Comparison of ENCODE assay signal across 14 cellular contexts in genomic region chr20:37298190-37298939, GRCh38. TPM values are rescaled to one million over a fixed set of nuclear protein-coding genes. Genes with fewer than 3 reads are reported as not detected.
DNase-seq lines count a peak whose midpoint lies in the region; ATAC-seq, FAIRE-seq and TF ChIP-seq lines count a peak whose summit lies in the region.
"Had no signal": no experiment of that assay in that cellular context is flagged by ENCODE, and none has a peak within 500 bp of the region (broad histone marks: within the 10 kb centered on the region; RNA-seq: fewer than 3 reads in every experiment).

No MANE protein-coding gene starts in this region.

- H3K27ac ChIP-seq in GM12878 (ENCODE audit: control insufficient read depth, insufficient read depth), result peak overlapping the region; percentile 69
- no peak overlapping the region for H3K27ac ChIP-seq in trophoblast cell (ENCODE audit: low read depth, low read length)

- H3K4me2 ChIP-seq in GM12878 (ENCODE audit: control insufficient read depth, insufficient read depth) (peak overlapping the region; percentile 41), trophoblast cell (ENCODE audit: low read length) (no peak overlapping the region)

- H2BK12ac ChIP-seq in trophoblast cell (ENCODE audit: low read length), result no peak overlapping the region

- no peak for TF ChIP-seq RAD21 in GM12878 (IDR thresholded peaks at IDR 0.05; ENCODE audit: insufficient read depth, low read depth, low read length)

- RAD21 ChIA-PET in GM12878 (lab: Charles Lee; ENCODE audit: unreplicated experiment), result no interaction called here

- no peak overlapping the region for H4K8ac ChIP-seq in trophoblast cell (ENCODE audit: low read depth, low read length)

- H3K36me3 ChIP-seq in GM12878 (ENCODE audit: control insufficient read depth in 2 of 2, insufficient read depth in 2 of 2, low read length in 1 of 2), result peaks cover 13 to 27% of the 10 kb centered on the region in 2 experiments
- H3K36me3 ChIP-seq in trophoblast cell (ENCODE audit: control insufficient read depth in 1 of 2, insufficient read depth in 2 of 2, low read length in 2 of 2), result peaks cover 12 to 21% of the 10 kb centered on the region in 2 experiments

- no TSS peak for BruUV-seq in GM12878 (replicated peaks; lab: Mats Ljungman, UMichigan)

- H3K4me3 ChIP-seq in GM12878 (no peak overlapping the region), trophoblast cell (ENCODE audit: low read depth, low read length) (no peak overlapping the region)

- CTCF ChIA-PET in GM12878 (lab: Yijun Ruan, JAX), result interaction anchor here (0.6 to 1.0 kb wide), 4 partner anchors 8 to 1110 kb away, joined by 3 to 5 read pairs (median 3); no protein-coding TSS in a partner anchor

- no peak overlapping the region for H2BK5ac ChIP-seq in trophoblast cell (ENCODE audit: low read depth, low read length, poor library complexity)

- SMC1A ChIA-PET in GM12878 (lab: Charles Lee; ENCODE audit: uncharacterized antibody, unreplicated experiment), result interaction anchor here (0.8 to 2.1 kb wide), 5 partner anchors 10 to 53 kb away, joined by 3 to 9 read pairs (median 4); partner anchors contain the start of gene MANBAL

- H2BK120ac ChIP-seq in trophoblast cell (ENCODE audit: insufficient read depth, low read length, poor library complexity), result no peak overlapping the region

- H2AFZ ChIP-seq in GM12878 (ENCODE audit: control insufficient read depth, low read depth, low read length), result no peak overlapping the region
- H2AFZ ChIP-seq in trophoblast cell (ENCODE audit: insufficient read depth, low read length, poor library complexity), result no peak overlapping the region

- no peak for TF ChIP-seq CTCF in GM12878 (IDR thresholded peaks at IDR 0.05 in 2 of 3, conservative IDR thresholded peaks at IDR 0.05 in 1 of 3; ENCODE audit: control insufficient read depth in 2 of 3, extremely low read depth in 1 of 3, insufficient read depth in 1 of 3, low read depth in 3 of 3, low read length in 3 of 3)

- intact Hi-C loops in GM12878 (cut with micrococcal nuclease; ENCODE audit: unreplicated experiment), result no loop called here

- WGBS in GM12878 (ENCODE audit: insufficient coverage, insufficient replicate concordance, low lambda C conversion rate, missing lambda C conversion rate), result 60% methylated on average over 6 of the region's 6 CpGs
- no CpG with 5 or more reads among the region's 6 CpGs for WGBS in trophoblast cell (ENCODE audit: extremely low coverage, insufficient coverage, insufficient read length)

- peak overlapping the region; percentile 15 for H3K4ac ChIP-seq in trophoblast cell (ENCODE audit: low read depth, low read length)

- H2AK5ac ChIP-seq in trophoblast cell (ENCODE audit: low read length), result no peak overlapping the region

- TF ChIP-seq EP300 in GM12878 (IDR thresholded peaks at IDR 0.05; ENCODE audit: borderline replicate concordance in 1 of 2, control insufficient read depth in 1 of 2, low read depth in 2 of 2, low read length in 2 of 2), result no peak; a peak in 1 of 4 replicates

- in situ Hi-C loops in GM12878 (cut with MboI), result no loop called here

- H4K12ac ChIP-seq in trophoblast cell (ENCODE audit: low read depth, low read length), result no peak overlapping the region

- FAIRE-seq in GM18507 (lab: Jason Lieb, UNC) (peak; percentile 59), GM12878 (lab: Jason Lieb, UNC) (peak; percentile 13), HTR-8/SVneo (lab: Jason Lieb, UNC) (no peak)
- FAIRE-seq: H54, RCC 7860 had no signal

- peaks cover 46% of the 10 kb centered on the region for H3K4me1 ChIP-seq in GM12878 (ENCODE audit: control insufficient read depth, insufficient read depth, low read length)
- H3K4me1 ChIP-seq in trophoblast cell (ENCODE audit: control insufficient read depth in 1 of 2, insufficient read depth in 2 of 2, low read length in 2 of 2), result peaks cover 21% of the 10 kb centered on the region in 2 experiments

- no peak overlapping the region for H3K23ac ChIP-seq in trophoblast cell (ENCODE audit: low read length)

- H4K91ac ChIP-seq in trophoblast cell (ENCODE audit: low read depth, low read length), result no peak overlapping the region

- H4K20me1 ChIP-seq in GM12878 (ENCODE audit: control insufficient read depth, insufficient read depth), result no peaks in the 10 kb centered on the region

- peak; percentile 64 for ATAC-seq in GM12878
- ATAC-seq: activated CD4-positive, CD25-positive, alpha-beta regulatory T cell treated with anti-CD3 and anti-CD28 coated beads, Interleukin-2, amount 50 U/mL, for 24 hours had no signal

- H3K18ac ChIP-seq in trophoblast cell (ENCODE audit: low read length), result no peak overlapping the region

- no peaks in the 10 kb centered on the region for H3K27me3 ChIP-seq in GM12878 (replicated peaks in 1 of 2; ENCODE audit: control insufficient read depth in 2 of 2, insufficient read depth in 2 of 2, low read length in 1 of 2)
- no peaks in the 10 kb centered on the region for H3K27me3 ChIP-seq in trophoblast cell (ENCODE audit: insufficient read depth, low read length)

- H3K79me2 ChIP-seq in GM12878 (ENCODE audit: control insufficient read depth, insufficient read depth, low read length) (peaks cover 68% of the 10 kb centered on the region), trophoblast cell (ENCODE audit: control insufficient read depth, insufficient read depth, low read length, poor library complexity) (no peaks in the 10 kb centered on the region)

- no peak overlapping the region for H3K9ac ChIP-seq in GM12878 (ENCODE audit: control insufficient read depth, insufficient read depth, low read length)
- no peak overlapping the region for H3K9ac ChIP-seq in trophoblast cell (ENCODE audit: low read length)

- POLR2A ChIA-PET in GM12878 (lab: Charles Lee), result interaction anchor here (0.7 kb wide), 1 partner anchor 16 kb away, joined by 4 read pairs; no protein-coding TSS in a partner anchor

- DNase-seq in GM18507 (ENCODE audit: extremely low spot score, insufficient read length, low read depth) (no peak), HS-5 (ENCODE audit: low read depth) (peak; percentile 85), GM12878 (ENCODE audit: low read depth, low spot score) (no peak), trophoblast cell (no peak), DMS 273 treated with DMSO at 0.1 percent for 48 hours (lab: John Stamatoyannopoulos, UW) (no peak), HTR-8/SVneo (ENCODE audit: insufficient read length, low spot score) (no peak), NCI-H510A (lab: John Stamatoyannopoulos, UW) (no peak)
- no peak for DNase-seq in central memory CD4-positive, alpha-beta T cell
- DNase-seq: activated naive CD8-positive, alpha-beta T cell treated with anti-CD3 and anti-CD28 coated beads for 36 hours; NCI-H187 treated with DMSO at 0.1 percent for 48 hours had no signal

- H3K14ac ChIP-seq in trophoblast cell (ENCODE audit: low read length), result no peak overlapping the region

- H3K9me3 ChIP-seq in GM12878 (replicated peaks; ENCODE audit: control insufficient read depth, insufficient read depth, low read length) (peaks cover 4% of the 10 kb centered on the region), trophoblast cell (ENCODE audit: insufficient read depth, low read depth, low read length) (no peaks in the 10 kb centered on the region)

- H3K79me1 ChIP-seq in trophoblast cell (ENCODE audit: low read length), result peaks cover 22% of the 10 kb centered on the region

- TF ChIP-seq POLR2A in GM12878 (IDR thresholded peaks at IDR 0.05; ENCODE audit: low read depth, low read length), result no peak

RNA-seq across cellular contexts. Expression of gene MANBAL, which starts 8.9 kb away (rescaled TPM):
- total RNA-seq in GM12878 (2013; cell fraction: nucleolus; rRNA removed), result 16.3 and 20.6 TPM in 2 replicates
- total RNA-seq in GM12878 (2014; rRNA removed) (8.6 and 12.2 TPM in 2 replicates), GM12878 (2014; rRNA removed; fragmentation: Illumina TruSeq; extraction: Trizol) (15.0 and 15.6 TPM in 2 replicates), GM12878 (2021) (18.9 TPM in 2 replicates)
- 22.4 TPM for polyA plus RNA-seq in GM12878 (2011; ENCODE audit: low read depth)
- polyA plus RNA-seq in GM12878 (2011; rRNA removed) (25.1 and 39.0 TPM in 2 replicates), GM12878 (2014; fragmentation: Illumina TruSeq; extraction: Trizol) (20.2 and 30.7 TPM in 2 replicates), GM12878 (2014; fragmentation: Nextera tagmentation; extraction: Ambion mirVana) (10 to 100 TPM; 13.7 to 15.6 TPM), GM12878 (2014; rRNA removed) (33.7 and 36.4 TPM in 2 replicates), GM12878 (2016; fragmentation: Nextera tagmentation; extraction: Ambion mirVana) (10 to 100 TPM; 40.8 to 45.6 TPM)
- polyA plus RNA-seq in GM12878 (2011; cell fraction: cytosol; rRNA removed), result 52.9 and 61.1 TPM in 2 replicates
- 32.8 and 42.1 TPM in 2 replicates for polyA plus RNA-seq in GM12878 (2011; cell fraction: nucleus; rRNA removed)
- polyA plus RNA-seq in GM12878 (2012), result 23.7 and 25.2 TPM in 2 replicates
- polyA minus RNA-seq in GM12878 (2011; rRNA and poly(A)+ RNA removed), result 25.5 and 25.8 TPM in 2 replicates
- polyA minus RNA-seq in GM12878 (2011; cell fraction: cytosol; rRNA and poly(A)+ RNA removed), result 7.5 and 9.5 TPM in 2 replicates
- 4.2 and 8.4 TPM in 2 replicates for polyA minus RNA-seq in GM12878 (2011; cell fraction: nucleus; rRNA and poly(A)+ RNA removed)
- polyA plus RNA-seq in trophoblast cell (2013), result 61.2 and 63.9 TPM in 2 replicates

RNA-seq across cellular contexts. Expression of gene GHRH, which starts 36.8 kb away (rescaled TPM):
- total RNA-seq in GM12878 (2013; cell fraction: nucleolus; rRNA removed), result not detected in 2 replicates
- total RNA-seq in GM12878 (2014; rRNA removed) (not detected in 2 replicates), GM12878 (2014; rRNA removed; fragmentation: Illumina TruSeq; extraction: Trizol) (not detected in 2 replicates), GM12878 (2021) (not detected in 2 replicates)
- not detected for polyA plus RNA-seq in GM12878 (2011; ENCODE audit: low read depth)
- polyA plus RNA-seq in GM12878 (2011; rRNA removed) (not detected in 2 replicates), GM12878 (2014; fragmentation: Illumina TruSeq; extraction: Trizol) (not detected in 2 replicates), GM12878 (2014; fragmentation: Nextera tagmentation; extraction: Ambion mirVana) (not detected), GM12878 (2014; rRNA removed) (not detected in 2 replicates), GM12878 (2016; fragmentation: Nextera tagmentation; extraction: Ambion mirVana) (not detected)
- polyA plus RNA-seq in GM12878 (2011; cell fraction: cytosol; rRNA removed), result not detected in 2 replicates
- not detected in 2 replicates for polyA plus RNA-seq in GM12878 (2011; cell fraction: nucleus; rRNA removed)
- not detected in 2 replicates for polyA plus RNA-seq in GM12878 (2012)
- polyA minus RNA-seq in GM12878 (2011; rRNA and poly(A)+ RNA removed), result not detected in 2 replicates
- not detected in 2 replicates for polyA minus RNA-seq in GM12878 (2011; cell fraction: cytosol; rRNA and poly(A)+ RNA removed)
- not detected in 2 replicates for polyA minus RNA-seq in GM12878 (2011; cell fraction: nucleus; rRNA and poly(A)+ RNA removed)
- 0.11 and 0.19 TPM in 2 replicates for polyA plus RNA-seq in trophoblast cell (2013)
- total RNA-seq: activated naive CD8-positive, alpha-beta T cell treated with anti-CD3 and anti-CD28 coated beads for 36 hours; neural crest cell had no signal

RNA-seq across cellular contexts. Expression of gene SRC, which starts 47.6 kb away (rescaled TPM):
- total RNA-seq in GM12878 (2013; cell fraction: nucleolus; rRNA removed), result 118 and 148 TPM in 2 replicates
- 22.1 and 27.4 TPM in 2 replicates for total RNA-seq in GM12878 (2014; rRNA removed)
- total RNA-seq in GM12878 (2014; rRNA removed; fragmentation: Illumina TruSeq; extraction: Trizol), result 19.3 and 20.0 TPM in 2 replicates
- total RNA-seq in GM12878 (2021), result 63.5 and 71.3 TPM in 2 replicates
- polyA plus RNA-seq in GM12878 (2011; ENCODE audit: low read depth), result 15.0 TPM
- polyA plus RNA-seq in GM12878 (2011; rRNA removed), result 18.4 and 32.0 TPM in 2 replicates
- 41.3 and 47.7 TPM in 2 replicates for polyA plus RNA-seq in GM12878 (2011; cell fraction: cytosol; rRNA removed)
- polyA plus RNA-seq in GM12878 (2011; cell fraction: nucleus; rRNA removed), result 185 and 196 TPM in 2 replicates
- polyA plus RNA-seq in GM12878 (2012), result 25.3 and 26.0 TPM in 2 replicates
- 20.3 and 33.1 TPM in 2 replicates for polyA plus RNA-seq in GM12878 (2014; fragmentation: Illumina TruSeq; extraction: Trizol)
- under 1 TPM; 0.60 to 0.85 TPM for polyA plus RNA-seq in GM12878 (2014; fragmentation: Nextera tagmentation; extraction: Ambion mirVana)
- polyA plus RNA-seq in GM12878 (2014; rRNA removed), result 47.1 and 61.4 TPM in 2 replicates
- polyA plus RNA-seq in GM12878 (2016; fragmentation: Nextera tagmentation; extraction: Ambion mirVana), result 10 to 100 TPM; 26.9 TPM
- polyA minus RNA-seq in GM12878 (2011; rRNA and poly(A)+ RNA removed), result 41.8 and 64.6 TPM in 2 replicates
- polyA minus RNA-seq in GM12878 (2011; cell fraction: cytosol; rRNA and poly(A)+ RNA removed), result 22.9 and 30.8 TPM in 2 replicates
- 42.9 and 73.0 TPM in 2 replicates for polyA minus RNA-seq in GM12878 (2011; cell fraction: nucleus; rRNA and poly(A)+ RNA removed)
- 188 and 198 TPM in 2 replicates for polyA plus RNA-seq in trophoblast cell (2013)
